Comparison of ENCODE assay signal across 1 cellular context in genomic region chr1:160219062-160219929, GRCh38.
TF ChIP-seq lines count a peak whose summit lies in the region.

No MANE protein-coding gene starts in this region.

TF ChIP-seq in IMR-90, 13 proteins besides CTCF, POLR2A, EP300 and RAD21 (continued from another document):
- TF ChIP-seq ELK1 (IDR thresholded peaks at IDR 0.05; ENCODE audit: borderline replicate concordance, low read depth, low read length) (no peak), SMC3 (IDR thresholded peaks at IDR 0.05; ENCODE audit: low read depth, low read length) (peak; percentile 93), BHLHE40 (IDR thresholded peaks at IDR 0.05; ENCODE audit: low read depth, low read length) (no peak), FOS (IDR thresholded peaks at IDR 0.05; ENCODE audit: low read depth, low read length) (no peak), MAFK (IDR thresholded peaks at IDR 0.05; ENCODE audit: low read depth, low read length) (no peak), USF2 (IDR thresholded peaks at IDR 0.05; ENCODE audit: low read depth, low read length) (no peak)
